In genomic region chr1:165397945-165398344, GRCh38 we compare ENCODE assay signal across 11 cellular contexts. TPM values are rescaled to one million over a fixed set of nuclear protein-coding genes. Genes with fewer than 3 reads are reported as not detected.
DNase-seq lines count a peak whose midpoint lies in the region; ATAC-seq and TF ChIP-seq lines count a peak whose summit lies in the region.
"Had no signal": no experiment of that assay in that cellular context is flagged by ENCODE, and none has a peak within 500 bp of the region (broad histone marks: within the 10 kb centered on the region; RNA-seq: fewer than 3 reads in every experiment).

No MANE protein-coding gene starts in this region.

- no peaks in the 10 kb centered on the region for H3K9me3 Mint-ChIP-seq in activated CD4-positive, alpha-beta memory T cell treated with anti-CD3 and anti-CD28 coated beads for 36 hours
- H3K9me3 Mint-ChIP-seq: nephron had no signal

- H3K27me3 Mint-ChIP-seq in activated CD4-positive, alpha-beta memory T cell treated with anti-CD3 and anti-CD28 coated beads for 36 hours = peaks cover 37% of the 10 kb centered on the region

- H3K27me3 ChIP-seq in right atrium auricular region = no peaks in the 10 kb centered on the region
- no peaks in the 10 kb centered on the region for H3K27me3 ChIP-seq in left ventricle myocardium inferior (ENCODE audit: low read depth)
- H3K27me3 ChIP-seq in aorta (ENCODE audit: control insufficient read depth in 1 of 2, insufficient read depth in 2 of 2, low read length in 1 of 2) = no peaks in the 10 kb centered on the region

- no peak overlapping the region for H3K4me3 Mint-ChIP-seq in activated CD4-positive, alpha-beta memory T cell treated with anti-CD3 and anti-CD28 coated beads for 36 hours
- H3K4me3 Mint-ChIP-seq: nephron had no signal

- H3K9me3 ChIP-seq in right atrium auricular region (no peaks in the 10 kb centered on the region), left ventricle myocardium inferior (replicated peaks) (no peaks in the 10 kb centered on the region), aorta (ENCODE audit: control insufficient read depth, low read length) (no peaks in the 10 kb centered on the region)

- H3K36me3 Mint-ChIP-seq in activated CD4-positive, alpha-beta memory T cell treated with anti-CD3 and anti-CD28 coated beads for 36 hours = peaks cover 2% of the 10 kb centered on the region

- intact Hi-C loops in Right ventricle myocardium superior (cut with DNase I) (loop anchor here (10.0 kb wide), 1 partner anchor 517 kb away; no protein-coding TSS in a partner anchor), left ventricle myocardium inferior (cut with micrococcal nuclease) (loop anchor here (10.0 kb wide), 1 partner anchor 517 kb away; no protein-coding TSS in a partner anchor), aorta (cut with DNase I) (loop anchor here (10.0 kb wide), 1 partner anchor 517 kb away; no protein-coding TSS in a partner anchor)
- intact Hi-C loops in activated CD4-positive, alpha-beta memory T cell treated with anti-CD3 and anti-CD28 coated beads for 36 hours (cut with micrococcal nuclease) = no loop called here

- DNase-seq in Right ventricle myocardium superior = peak; percentile 56
- no peak for DNase-seq in right atrium auricular region (ENCODE audit: low spot score)
- peak; percentile 44 for DNase-seq in activated CD4-positive, alpha-beta memory T cell treated with anti-CD3 and anti-CD28 coated beads for 36 hours
- DNase-seq in left ventricle myocardium inferior = no peak
- peak in 1 of 2 donors; percentile 61 for DNase-seq in aorta
- no peak for DNase-seq in left lobe of liver (ENCODE audit: low spot score)
- DNase-seq: effector memory CD4-positive, alpha-beta T cell had no signal

- H3K36me3 ChIP-seq in right atrium auricular region (no peaks in the 10 kb centered on the region), left ventricle myocardium inferior (no peaks in the 10 kb centered on the region), aorta (ENCODE audit: control insufficient read depth in 1 of 2, insufficient read depth in 2 of 2, low read length in 1 of 2) (no peaks in the 10 kb centered on the region)

- POLR2A ChIA-PET in activated CD4-positive, alpha-beta memory T cell treated with anti-CD3 and anti-CD28 coated beads for 36 hours (lab: Charles Lee) = no interaction called here

- H3K4me1 ChIP-seq in right atrium auricular region (peaks cover 0 to 14% of the 10 kb centered on the region in 2 donors), left ventricle myocardium inferior (peaks cover 19% of the 10 kb centered on the region), aorta (ENCODE audit: control insufficient read depth in 1 of 2, insufficient read depth in 2 of 2, low read length in 2 of 2) (peaks cover 0 to 3% of the 10 kb centered on the region in 2 donors)

- H3K27ac ChIP-seq in right atrium auricular region (peak overlapping the region in 1 of 2 donors; percentile 11), left ventricle myocardium inferior (replicated peaks) (peak overlapping the region; percentile 50), aorta (ENCODE audit: low read depth in 1 of 2, low read length in 2 of 2) (no peak overlapping the region)

- ATAC-seq in Right ventricle myocardium superior (ENCODE audit: poor library complexity) (peak; percentile 74), aorta (ENCODE audit: low FRiP score) (peak; percentile 77), HG03097 (IDR thresholded peaks at IDR 0.05; ENCODE audit: low FRiP score, unreplicated experiment) (no peak), HG02884 (IDR thresholded peaks at IDR 0.05; ENCODE audit: unreplicated experiment) (no peak), left lobe of liver (no peak)

- no peak for TF ChIP-seq CTCF in right atrium auricular region (IDR thresholded peaks at IDR 0.05)
- no peak for TF ChIP-seq CTCF in left ventricle myocardium inferior (IDR thresholded peaks at IDR 0.05; ENCODE audit: borderline replicate concordance)

- H3K4me3 ChIP-seq in right atrium auricular region (no peak overlapping the region), left ventricle myocardium inferior (no peak overlapping the region), aorta (ENCODE audit: low read length in 2 of 2) (no peak overlapping the region)

- no peak overlapping the region for H3K27ac Mint-ChIP-seq in activated CD4-positive, alpha-beta memory T cell treated with anti-CD3 and anti-CD28 coated beads for 36 hours
- H3K27ac Mint-ChIP-seq: CD4-positive, alpha-beta memory T cell had no signal

- WGBS in aorta, 2 donors = 30 to 38% methylated on average over 4 of the region's 4 CpGs

- CTCF ChIA-PET in activated CD4-positive, alpha-beta memory T cell treated with anti-CD3 and anti-CD28 coated beads for 36 hours (lab: Charles Lee) = interaction anchor here (2.0 to 9.1 kb wide), 2 partner anchors 30 to 195 kb away, joined by 5 to 312 read pairs; no protein-coding TSS in a partner anchor

- H3K4me1 Mint-ChIP-seq in activated CD4-positive, alpha-beta memory T cell treated with anti-CD3 and anti-CD28 coated beads for 36 hours (ENCODE audit: low read depth) = peaks cover 15% of the 10 kb centered on the region

RNA-seq across cellular contexts. Expression of gene LMX1A, which starts 41.4 kb away (rescaled TPM):
- total RNA-seq in Right ventricle myocardium superior (not detected), right atrium auricular region (not detected), left ventricle myocardium inferior (0.11 TPM), aorta (under 1 TPM in 1 of 2 donors, not detected in 1; 0.84 TPM), left lobe of liver (not detected)
- total RNA-seq in activated CD4-positive, alpha-beta memory T cell treated with anti-CD3 and anti-CD28 coated beads for 36 hours = not detected
- polyA plus RNA-seq in aorta = under 1 TPM in 1 of 2 donors, not detected in 1; 0.25 TPM
- total RNA-seq: CD4-positive, alpha-beta memory T cell had no signal
- polyA plus RNA-seq: CD4-positive, alpha-beta memory T cell had no signal

RNA-seq across cellular contexts. Expression of gene RXRG, which starts 47.0 kb away (rescaled TPM):
- 3.3 TPM for total RNA-seq in Right ventricle myocardium superior
- 1 to 10 TPM; 1.2 to 3.3 TPM for total RNA-seq in right atrium auricular region
- under 1 TPM in 1 of 2 experiments, not detected in 1; 0.19 TPM for total RNA-seq in activated CD4-positive, alpha-beta memory T cell treated with anti-CD3 and anti-CD28 coated beads for 36 hours
- total RNA-seq in left ventricle myocardium inferior = 9.3 TPM
- 1 to 10 TPM in 1 of 2 donors, not detected in 1; 2.2 TPM for total RNA-seq in aorta
- under 1 TPM in 1 of 2 donors, not detected in 1; 0.23 TPM for polyA plus RNA-seq in aorta
- total RNA-seq in left lobe of liver = 0.55 TPM
- total RNA-seq: CD4-positive, alpha-beta memory T cell had no signal
- polyA plus RNA-seq: CD4-positive, alpha-beta memory T cell had no signal

Comparison
In these comparisons a context has a peak if more than half of its experiments do, and no peak if none do; other contexts are left out.
1. DNase-seq: peak in Right ventricle myocardium superior (single experiment) and activated CD4-positive, alpha-beta memory T cell treated with anti-CD3 and anti-CD28 coated beads for 36 hours (single experiment); none in right atrium auricular region (single experiment), left ventricle myocardium inferior (single experiment) and left lobe of liver (single experiment).
2. ATAC-seq: peak in Right ventricle myocardium superior (single experiment) and aorta (single experiment); none in HG03097 (single experiment), HG02884 (single experiment) and left lobe of liver (single experiment).